ENCODE assay signal across 8 cellular contexts in genomic region chr16:23640669-23640958, GRCh38. TPM values are rescaled to one million over a fixed set of nuclear protein-coding genes. Genes with fewer than 3 reads are reported as not detected.
DNase-seq lines count a peak whose midpoint lies in the region; ATAC-seq and TF ChIP-seq lines count a peak whose summit lies in the region.

No MANE protein-coding gene starts in this region.

- H3K27ac ChIP-seq in H9 (ENCODE audit: insufficient read length, low read depth, low read length) (peak overlapping the region; percentile 29), right atrium auricular region (peak overlapping the region; percentile 72 to 82), smooth muscle cell (ENCODE audit: low read depth) (no peak overlapping the region)

- H3K27ac Mint-ChIP-seq in H9, result peak overlapping the region; percentile 92 to 98 (median 97)
- peak overlapping the region; percentile 98 for H3K27ac Mint-ChIP-seq in activated CD8-positive, alpha-beta T cell treated with anti-CD3 and anti-CD28 coated beads, Interleukin-2, amount 10 ng/mL, durations not matched to agents 7 days and 5 days

- no peak overlapping the region for H3K23ac ChIP-seq in H9 (ENCODE audit: insufficient read length, low read depth, low read length)

- no peak overlapping the region for H2BK120ac ChIP-seq in H9 (ENCODE audit: low read depth, low read length, poor library complexity, severe bottlenecking)

- peaks cover 5% of the 10 kb centered on the region for H3K79me1 ChIP-seq in H9 (ENCODE audit: insufficient read depth, low read depth, low read length, poor library complexity, severe bottlenecking)

- H3K27me3 ChIP-seq in H9 (ENCODE audit: insufficient read depth, low read length), result no peaks in the 10 kb centered on the region
- no peaks in the 10 kb centered on the region for H3K27me3 ChIP-seq in right atrium auricular region
- no peaks in the 10 kb centered on the region for H3K27me3 ChIP-seq in smooth muscle cell (ENCODE audit: low read depth)

- H3K9me3 Mint-ChIP-seq in H9, result no peaks in the 10 kb centered on the region
- H3K9me3 Mint-ChIP-seq in activated CD8-positive, alpha-beta T cell treated with anti-CD3 and anti-CD28 coated beads, Interleukin-2, amount 10 ng/mL, durations not matched to agents 7 days and 5 days (ENCODE audit: insufficient read depth), result no peaks in the 10 kb centered on the region

- TF ChIP-seq CTCF in AG10803 (conservative IDR thresholded peaks at IDR 0.05; ENCODE audit: low read length) (no peak), H9 (conservative IDR thresholded peaks at IDR 0.05) (no peak), right atrium auricular region (IDR thresholded peaks at IDR 0.05) (no peak), smooth muscle cell (IDR thresholded peaks at IDR 0.05; ENCODE audit: borderline replicate concordance, insufficient read depth, poor library complexity, severe bottlenecking) (no peak)

- H2AFZ ChIP-seq in H9 (ENCODE audit: low read length) (no peak overlapping the region), smooth muscle cell (ENCODE audit: low read depth) (peak overlapping the region; percentile 85)

- H4K91ac ChIP-seq in H9 (ENCODE audit: insufficient read length, low read depth, low read length), result no peak overlapping the region

- peak overlapping the region; percentile 33; the same call in 1 of the 2 replicates for H3K14ac ChIP-seq in H9 (ENCODE audit: insufficient read depth, low read length)

- H3K4ac ChIP-seq in H9 (ENCODE audit: low read depth, low read length), result no peak overlapping the region

- DNase-seq in AG10803 (ENCODE audit: low read depth), result peak; percentile 1
- no peak for DNase-seq in H9
- peak; percentile 30 for DNase-seq in activated CD8-positive, alpha-beta T cell treated with anti-CD3 and anti-CD28 coated beads, Interleukin-2, amount 10 ng/mL, durations not matched to agents 7 days and 5 days
- no peak for DNase-seq in right atrium auricular region (ENCODE audit: low spot score)
- DNase-seq in smooth muscle cell (lab: John Stamatoyannopoulos, UW; ENCODE audit: unreplicated experiment), result no peak
- DNase-seq in amniotic stem cell (lab: John Stamatoyannopoulos, UW), result no peak
- no peak for DNase-seq in islet precursor cell

- H4K8ac ChIP-seq in H9 (replicated peaks; ENCODE audit: insufficient read length, low read depth, low read length), result no peak overlapping the region

- H2AK5ac ChIP-seq in H9 (ENCODE audit: insufficient read length, low read length), result no peak overlapping the region

- H3K4me3 Mint-ChIP-seq in H9, result peak overlapping the region; percentile 100
- peak overlapping the region; percentile 99 for H3K4me3 Mint-ChIP-seq in activated CD8-positive, alpha-beta T cell treated with anti-CD3 and anti-CD28 coated beads, Interleukin-2, amount 10 ng/mL, durations not matched to agents 7 days and 5 days

- H3K27me3 Mint-ChIP-seq in H9 (ENCODE audit: low read depth), result no peaks in the 10 kb centered on the region
- no peaks in the 10 kb centered on the region for H3K27me3 Mint-ChIP-seq in activated CD8-positive, alpha-beta T cell treated with anti-CD3 and anti-CD28 coated beads, Interleukin-2, amount 10 ng/mL, durations not matched to agents 7 days and 5 days (ENCODE audit: low read depth)

- no peaks in the 10 kb centered on the region for H3F3A ChIP-seq in smooth muscle cell (ENCODE audit: low read depth)

- H2BK5ac ChIP-seq in H9 (ENCODE audit: insufficient read length, low read length), result no peak overlapping the region

- CTCF ChIA-PET in activated CD8-positive, alpha-beta T cell treated with anti-CD3 and anti-CD28 coated beads, Interleukin-2, amount 10 ng/mL, durations not matched to agents 7 days and 5 days (lab: Charles Lee), result interaction anchor here (1.2 to 3.0 kb wide), 2 partner anchors 39 to 44 kb away, joined by 4 to 10 read pairs; no protein-coding TSS in a partner anchor

- H3K4me3 ChIP-seq in AG10803 (ENCODE audit: low read length) (peak overlapping the region; percentile 81), right atrium auricular region (peak overlapping the region; percentile 71 to 99), smooth muscle cell (peak overlapping the region; percentile 56)

- no peak overlapping the region for H3T11ph ChIP-seq in H9 (ENCODE audit: low read length)

- peaks cover 9 to 17% of the 10 kb centered on the region in 2 experiments for H3K4me1 Mint-ChIP-seq in H9
- H3K4me1 Mint-ChIP-seq in activated CD8-positive, alpha-beta T cell treated with anti-CD3 and anti-CD28 coated beads, Interleukin-2, amount 10 ng/mL, durations not matched to agents 7 days and 5 days (ENCODE audit: low read depth), result peaks cover 30% of the 10 kb centered on the region

- peaks cover 1% of the 10 kb centered on the region; the same call in 1 of the 2 replicates for H3K79me2 ChIP-seq in H9 (ENCODE audit: insufficient read depth, low read length)
- H3K79me2 ChIP-seq in smooth muscle cell (ENCODE audit: low read depth), result peaks cover 18% of the 10 kb centered on the region

- no peak overlapping the region for H2BK12ac ChIP-seq in H9 (ENCODE audit: insufficient read length, low read depth, low read length)

- peaks cover 4% of the 10 kb centered on the region for H4K20me1 ChIP-seq in H9 (ENCODE audit: control insufficient read depth, insufficient read depth, insufficient read length)
- H4K20me1 ChIP-seq in smooth muscle cell (ENCODE audit: low read depth), result no peaks in the 10 kb centered on the region

- H3K36me3 Mint-ChIP-seq in H9 (ENCODE audit: insufficient read depth in 1 of 3, low read depth in 3 of 3), result peaks cover 10 to 51% (median 42%) of the 10 kb centered on the region in 3 experiments; a peak in 6 of 7 replicates
- peaks cover 36% of the 10 kb centered on the region for H3K36me3 Mint-ChIP-seq in activated CD8-positive, alpha-beta T cell treated with anti-CD3 and anti-CD28 coated beads, Interleukin-2, amount 10 ng/mL, durations not matched to agents 7 days and 5 days (ENCODE audit: low read depth)

- ATAC-seq in activated CD8-positive, alpha-beta T cell treated with anti-CD3 and anti-CD28 coated beads, Interleukin-2, amount 10 ng/mL, durations not matched to agents 7 days and 5 days, result peak; percentile 21
- no peak for ATAC-seq in HG02981 (IDR thresholded peaks at IDR 0.05; ENCODE audit: unreplicated experiment)

- no peak overlapping the region for H3K56ac ChIP-seq in H9 (ENCODE audit: insufficient read length, low read depth, low read length)

- H2BK15ac ChIP-seq in H9 (ENCODE audit: low read depth, low read length), result no peak overlapping the region

- H2BK20ac ChIP-seq in H9 (ENCODE audit: low read depth, low read length, poor library complexity, severe bottlenecking), result no peak overlapping the region

- H3K4me1 ChIP-seq in H9 (ENCODE audit: insufficient read depth, low read length) (no peaks in the 10 kb centered on the region), right atrium auricular region (peaks cover 0 to 23% of the 10 kb centered on the region in 2 donors), smooth muscle cell (ENCODE audit: low read depth) (peaks cover 4% of the 10 kb centered on the region)

- H3K4me2 ChIP-seq in H9 (ENCODE audit: insufficient read depth, insufficient read length, low read length) (peak overlapping the region; percentile 78), smooth muscle cell (peak overlapping the region; percentile 84)

- H4K5ac ChIP-seq in H9 (ENCODE audit: insufficient read length, low read depth, low read length), result peak overlapping the region; percentile 35

- H3K9me3 ChIP-seq in H9 (ENCODE audit: control insufficient read depth, low read depth, low read length) (no peaks in the 10 kb centered on the region), right atrium auricular region (no peaks in the 10 kb centered on the region), smooth muscle cell (replicated peaks; ENCODE audit: low read depth) (no peaks in the 10 kb centered on the region)

- POLR2A ChIA-PET in activated CD8-positive, alpha-beta T cell treated with anti-CD3 and anti-CD28 coated beads, Interleukin-2, amount 10 ng/mL, durations not matched to agents 7 days and 5 days (lab: Charles Lee), result interaction anchor here (0.7 to 2.0 kb wide), 3 partner anchors 44 to 134 kb away, joined by 3 to 4 read pairs (median 3); no protein-coding TSS in a partner anchor

- H3K18ac ChIP-seq in H9 (ENCODE audit: insufficient read length, low read depth, low read length), result peak overlapping the region; percentile 45

- no CpG with 5 or more reads among the region's 9 CpGs for WGBS in H9 (ENCODE audit: extremely low coverage, insufficient read length, low lambda C conversion rate)
- 47% methylated on average over 9 of the region's 9 CpGs for WGBS in smooth muscle cell (ENCODE audit: low lambda C conversion rate)

- H3K9ac ChIP-seq in H9 (ENCODE audit: extremely low read depth, insufficient read length, low read length) (peak overlapping the region; percentile 90), smooth muscle cell (ENCODE audit: low read depth) (peak overlapping the region; percentile 80)

- peaks cover 4% of the 10 kb centered on the region for H3K23me2 ChIP-seq in H9 (ENCODE audit: insufficient read length, low read depth, low read length, poor library complexity, severe bottlenecking)

- H3K36me3 ChIP-seq in right atrium auricular region (peaks cover 18% of the 10 kb centered on the region), smooth muscle cell (ENCODE audit: low read depth) (no peaks in the 10 kb centered on the region)

RNA-seq across cellular contexts. Expression of gene PALB2, which starts 0.5 kb away (rescaled TPM):
- total RNA-seq in H9 (2021) (37.7 and 40.3 TPM in 2 replicates), right atrium auricular region (1 to 10 TPM; 4.7 TPM), smooth muscle cell (3.8 and 4.6 TPM in 2 replicates)
- total RNA-seq in activated CD8-positive, alpha-beta T cell treated with anti-CD3 and anti-CD28 coated beads, Interleukin-2, amount 10 ng/mL, durations not matched to agents 7 days and 5 days, result 10 to 100 TPM; 22.7 to 26.1 TPM
- 4.1 and 5.3 TPM in 2 replicates for polyA plus RNA-seq in smooth muscle cell

RNA-seq across cellular contexts. Expression of gene DCTN5, which starts 0.7 kb away (rescaled TPM):
- total RNA-seq in H9 (2021) (114 and 115 TPM in 2 replicates), right atrium auricular region (10 to 100 TPM; 22.3 to 25.7 TPM), smooth muscle cell (14.0 and 23.3 TPM in 2 replicates)
- total RNA-seq in activated CD8-positive, alpha-beta T cell treated with anti-CD3 and anti-CD28 coated beads, Interleukin-2, amount 10 ng/mL, durations not matched to agents 7 days and 5 days, result 10 to 100 TPM; 71.9 to 72.6 TPM
- polyA plus RNA-seq in smooth muscle cell, result 20.2 and 22.6 TPM in 2 replicates

RNA-seq across cellular contexts. Expression of gene PLK1, which starts 38.1 kb away (rescaled TPM):
- total RNA-seq in H9 (2021), result 138 and 140 TPM in 2 replicates
- total RNA-seq in activated CD8-positive, alpha-beta T cell treated with anti-CD3 and anti-CD28 coated beads, Interleukin-2, amount 10 ng/mL, durations not matched to agents 7 days and 5 days, result 100 to 1,000 TPM; 138 to 139 TPM
- total RNA-seq in right atrium auricular region, result 1 to 10 TPM in 1 of 2 donors, under 1 TPM in 1; 0.71 to 3.3 TPM
- total RNA-seq in smooth muscle cell, result 3.1 and 29.7 TPM in 2 replicates
- polyA plus RNA-seq in smooth muscle cell, result 12.0 and 15.5 TPM in 2 replicates

RNA-seq across cellular contexts. Expression of gene NDUFAB1, which starts 44.5 kb away (rescaled TPM):
- total RNA-seq in H9 (2021) (183 and 192 TPM in 2 replicates), right atrium auricular region (100 to 1,000 TPM; 478 to 774 TPM), smooth muscle cell (172 and 192 TPM in 2 replicates)
- total RNA-seq in activated CD8-positive, alpha-beta T cell treated with anti-CD3 and anti-CD28 coated beads, Interleukin-2, amount 10 ng/mL, durations not matched to agents 7 days and 5 days, result 100 to 1,000 TPM; 100 to 105 TPM
- 223 and 252 TPM in 2 replicates for polyA plus RNA-seq in smooth muscle cell

Comparison
In these comparisons a context has a peak if more than half of its experiments do, and no peak if none do; other contexts are left out.
1. DNase-seq: peak in AG10803 (single experiment) and activated CD8-positive, alpha-beta T cell treated with anti-CD3 and anti-CD28 coated beads, Interleukin-2, amount 10 ng/mL, durations not matched to agents 7 days and 5 days (single experiment); none in H9 (single experiment), right atrium auricular region (single experiment), smooth muscle cell (single experiment), amniotic stem cell (single experiment) and islet precursor cell (single experiment).
2. Peak in every context shown above with its lines, with median percentiles within 50 percentile points of each other: H3K4me3 ChIP-seq.